In genomic region chr12:21697829-21698630, GRCh38 we compare ENCODE assay signal across 8 cellular contexts. TPM values are rescaled to one million over a fixed set of nuclear protein-coding genes. Genes with fewer than 3 reads are reported as not detected.
DNase-seq lines count a peak whose midpoint lies in the region; ATAC-seq and TF ChIP-seq lines count a peak whose summit lies in the region.

No MANE protein-coding gene starts in this region.

- no peaks in the 10 kb centered on the region for H3K9me3 ChIP-seq in vagina

- TF ChIP-seq CTCF in Calu3 (IDR thresholded peaks at IDR 0.05; ENCODE audit: unreplicated experiment), result peak; percentile 49
- peak; percentile 89 for TF ChIP-seq CTCF in KMS-11 (conservative IDR thresholded peaks at IDR 0.05; ENCODE audit: low read depth, low read length)
- peak; percentile 58 to 66 (median 62) for TF ChIP-seq CTCF in vagina (IDR thresholded peaks at IDR 0.05)

- no peak overlapping the region for H3K27ac Mint-ChIP-seq in Calu3 (ENCODE audit: unreplicated experiment)

- no TSS peak for BruUV-seq in Calu3 (replicated peaks; lab: Mats Ljungman, UMichigan)

- DNase-seq in Calu3 (no peak), amniotic stem cell (lab: John Stamatoyannopoulos, UW) (peak; percentile 6), kidney glomerular epithelial cell (lab: John Stamatoyannopoulos, UW) (peak; percentile 20), vagina (ENCODE audit: extremely low spot score in 2 of 2) (no peak), SIG-M5 (lab: John Stamatoyannopoulos, UW) (no peak), HuH-7 (ENCODE audit: low spot score) (no peak)

- H3K27ac ChIP-seq in KMS-11 (no peak overlapping the region), vagina (no peak overlapping the region)

- CTCF ChIA-PET in Calu3 (lab: Charles Lee), result interaction anchor here (0.6 to 1.8 kb wide), 17 partner anchors 12 to 1439 kb away, joined by 3 to 66 read pairs (median 4); no protein-coding TSS in a partner anchor

- ATAC-seq in GM21526 (IDR thresholded peaks at IDR 0.05; ENCODE audit: low FRiP score, unreplicated experiment), result no peak

- intact Hi-C loops in Calu3 (cut with micrococcal nuclease; ENCODE audit: unreplicated experiment), result loop anchor here (1.0 to 10.0 kb wide), 4 partner anchors 187 to 744 kb away; no protein-coding TSS in a partner anchor
- intact Hi-C loops in vagina (cut with DNase I), result loop anchor here (5.0 kb wide), 1 partner anchor 294 kb away; no protein-coding TSS in a partner anchor

- no peak overlapping the region for H2AFZ ChIP-seq in KMS-11 (ENCODE audit: low read depth)

- no peaks in the 10 kb centered on the region for H3K36me3 Mint-ChIP-seq in Calu3 (ENCODE audit: insufficient read depth, unreplicated experiment)

- H3K4me3 ChIP-seq in KMS-11 (IDR thresholded peaks at IDR 0.05; ENCODE audit: insufficient read depth, low read depth, low read length), result no peak overlapping the region
- H3K4me3 ChIP-seq in vagina, result no peak overlapping the region

- TF ChIP-seq POLR2A in vagina (IDR thresholded peaks at IDR 0.05), result no peak

- no peaks in the 10 kb centered on the region for H3K4me1 Mint-ChIP-seq in Calu3 (ENCODE audit: low read depth, unreplicated experiment)

- H3K27me3 ChIP-seq in KMS-11 (ENCODE audit: insufficient read depth, low read depth) (no peaks in the 10 kb centered on the region), vagina (no peaks in the 10 kb centered on the region)

- H4K20me1 ChIP-seq in KMS-11 (ENCODE audit: insufficient read depth), result no peaks in the 10 kb centered on the region

- no peak overlapping the region for H3K9ac ChIP-seq in KMS-11

- H3K4me1 ChIP-seq in KMS-11 (ENCODE audit: low read depth, poor library complexity, severe bottlenecking) (no peaks in the 10 kb centered on the region), vagina (no peaks in the 10 kb centered on the region)

- H3K4me2 ChIP-seq in KMS-11, result no peak overlapping the region

- H3K27me3 Mint-ChIP-seq in Calu3 (ENCODE audit: unreplicated experiment), result no peaks in the 10 kb centered on the region

- H3K36me3 ChIP-seq in KMS-11 (ENCODE audit: insufficient read depth) (no peaks in the 10 kb centered on the region), vagina (no peaks in the 10 kb centered on the region)

- H3K79me2 ChIP-seq in KMS-11 (ENCODE audit: insufficient read depth, low read depth), result no peaks in the 10 kb centered on the region

- no peak overlapping the region for H3K4me3 Mint-ChIP-seq in Calu3 (ENCODE audit: low read depth, unreplicated experiment)

- H3K9me3 Mint-ChIP-seq in Calu3 (ENCODE audit: low read depth, unreplicated experiment), result no peaks in the 10 kb centered on the region

RNA-seq across cellular contexts. Expression of gene LDHB, which starts 40.4 kb away (rescaled TPM):
- total RNA-seq in Calu3 (2022) (816 and 826 TPM in 2 replicates), vagina (183 TPM)

Comparison
In these comparisons a context has a peak if more than half of its experiments do, and no peak if none do; other contexts are left out.
1. DNase-seq: peak in amniotic stem cell (single experiment) and kidney glomerular epithelial cell (single experiment); none in Calu3 (single experiment), vagina (0 of 2), SIG-M5 (single experiment) and HuH-7 (single experiment).
2. Peak in every context shown above with its lines, with median percentiles within 50 percentile points of each other: CTCF ChIP-seq.